ENCODE assay signal across 8 cellular contexts in the genomic region with DNA sequence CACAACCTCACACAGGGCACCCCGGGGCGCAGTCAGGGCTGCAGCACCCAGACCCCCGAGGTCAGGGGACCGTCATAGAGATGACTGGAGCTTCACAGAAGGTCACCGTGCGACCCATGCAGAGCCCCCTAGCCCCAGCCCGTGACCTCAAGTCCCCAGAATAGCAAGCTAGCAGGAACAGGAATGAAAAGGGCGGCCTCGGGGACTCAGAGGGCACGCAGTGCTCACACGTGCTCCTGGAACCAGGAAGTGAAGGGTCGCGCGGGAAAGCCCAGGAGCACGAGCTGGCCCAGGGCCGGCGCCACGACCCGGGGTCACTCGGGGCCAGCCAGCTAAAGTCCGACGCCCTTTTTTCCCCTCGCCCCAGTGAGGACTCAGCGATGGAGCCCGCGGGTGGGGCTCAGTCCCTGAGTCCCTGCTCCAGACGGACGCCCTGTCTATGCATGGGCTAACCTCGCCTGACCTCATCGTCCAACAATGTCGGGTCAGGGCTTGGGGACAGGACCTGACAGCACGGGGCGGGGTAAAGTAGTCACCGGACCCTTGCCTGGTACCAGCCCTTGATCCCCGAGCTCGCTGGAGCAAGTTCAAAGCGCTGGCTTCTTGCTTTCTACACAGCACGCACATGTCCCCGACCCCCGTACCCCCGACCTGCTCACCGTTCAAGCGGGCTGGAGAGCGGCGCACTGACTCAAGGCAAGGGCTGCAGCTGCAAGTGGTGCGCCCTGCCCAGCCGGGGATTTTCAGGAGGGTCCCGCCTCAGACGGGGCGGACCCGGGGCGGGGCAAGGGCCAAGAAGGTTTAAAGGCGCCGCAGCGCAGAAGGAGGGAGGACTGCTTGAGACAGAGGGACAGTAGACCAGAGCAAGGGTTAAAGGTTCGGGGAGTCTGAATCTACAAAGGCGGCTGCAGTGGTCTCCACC. TPM values are rescaled to one million over a fixed set of nuclear protein-coding genes. Genes with fewer than 3 reads are reported as not detected.
DNase-seq lines count a peak whose midpoint lies in the region; TF ChIP-seq lines count a peak whose summit lies in the region.

Gene TAGLN2, minus strand, starts transcription at position 717 of the 922 bp plus-strand sequence. CDS start 4,998 bp downstream, outside the sequence.

- H3K27me3 Mint-ChIP-seq in T-helper 1 cell treated with Interleukin-12 subunit alpha and Interleukin-12 subunit beta and Interleukin-4 antibody, amounts not matched to agents 30 μg/mL and 1 μg/mL, for 36 hours (ENCODE audit: low read depth), result peaks cover 4% of the 10 kb centered on the region

- H3K9me3 ChIP-seq in left ventricle myocardium inferior (replicated peaks) (no peaks in the 10 kb centered on the region), uterus (no peaks in the 10 kb centered on the region)

- peak within 1 kb of the TSS; percentile 98 for H3K27ac Mint-ChIP-seq in T-helper 1 cell treated with Interleukin-12 subunit alpha and Interleukin-12 subunit beta and Interleukin-4 antibody, amounts not matched to agents 30 μg/mL and 1 μg/mL, for 36 hours

- peaks cover 64% of the 10 kb centered on the region for H3K4me1 ChIP-seq in left ventricle myocardium inferior
- peaks cover 0 to 15% of the 10 kb centered on the region in 2 donors for H3K4me1 ChIP-seq in uterus

- peak; percentile 88 for DNase-seq in GDM1 (lab: John Stamatoyannopoulos, UW)
- DNase-seq in H4 (ENCODE audit: low spot score), result peak; percentile 84
- peak; percentile 59 for DNase-seq in LNCaP clone FGC (ENCODE audit: low read depth)
- peak; percentile 65 for DNase-seq in amniotic stem cell (lab: John Stamatoyannopoulos, UW)
- peak; percentile 94 for DNase-seq in left ventricle myocardium inferior
- peak; percentile 56 for DNase-seq in putamen (ENCODE audit: low spot score)
- DNase-seq in uterus, result peak; percentile 92 to 94

- H3K4me1 Mint-ChIP-seq in T-helper 1 cell treated with Interleukin-12 subunit alpha and Interleukin-12 subunit beta and Interleukin-4 antibody, amounts not matched to agents 30 μg/mL and 1 μg/mL, for 36 hours (ENCODE audit: low read depth), result peaks cover 48% of the 10 kb centered on the region

- H3K36me3 ChIP-seq in left ventricle myocardium inferior, result peaks cover 9% of the 10 kb centered on the region
- no peaks in the 10 kb centered on the region for H3K36me3 ChIP-seq in uterus

- H3K36me3 Mint-ChIP-seq in T-helper 1 cell treated with Interleukin-12 subunit alpha and Interleukin-12 subunit beta and Interleukin-4 antibody, amounts not matched to agents 30 μg/mL and 1 μg/mL, for 36 hours (ENCODE audit: low read depth), result peaks cover 17% of the 10 kb centered on the region

- H3K4me3 ChIP-seq in LNCaP clone FGC (ENCODE audit: low read depth, low read length) (peak within 1 kb of the TSS; percentile 95), left ventricle myocardium inferior (peak within 1 kb of the TSS; percentile 91), uterus (peak within 1 kb of the TSS; percentile 85 to 94)

- intact Hi-C loops in left ventricle myocardium inferior (cut with micrococcal nuclease), result no loop called here
- intact Hi-C loops in uterus (cut with DNase I; ENCODE audit: low total_unique reads), result no loop called here

- H3K4me3 Mint-ChIP-seq in T-helper 1 cell treated with Interleukin-12 subunit alpha and Interleukin-12 subunit beta and Interleukin-4 antibody, amounts not matched to agents 30 μg/mL and 1 μg/mL, for 36 hours, result peak within 1 kb of the TSS; percentile 94

- H3K9me3 Mint-ChIP-seq in T-helper 1 cell treated with Interleukin-12 subunit alpha and Interleukin-12 subunit beta and Interleukin-4 antibody, amounts not matched to agents 30 μg/mL and 1 μg/mL, for 36 hours, result no peaks in the 10 kb centered on the region

- peak; percentile 93 to 96 for TF ChIP-seq POLR2A in uterus (IDR thresholded peaks at IDR 0.05)

- peak within 1 kb of the TSS; percentile 98 for H3K27ac ChIP-seq in left ventricle myocardium inferior (replicated peaks)
- H3K27ac ChIP-seq in uterus, result peak within 1 kb of the TSS; percentile 96 to 97

- H3K27me3 ChIP-seq in left ventricle myocardium inferior (ENCODE audit: low read depth), result no peaks in the 10 kb centered on the region
- no peaks in the 10 kb centered on the region for H3K27me3 ChIP-seq in uterus

- TF ChIP-seq CTCF in LNCaP clone FGC (IDR thresholded peaks at IDR 0.05; ENCODE audit: control insufficient read depth, extremely low read depth, insufficient read depth) (no peak), left ventricle myocardium inferior (IDR thresholded peaks at IDR 0.05; ENCODE audit: borderline replicate concordance) (no peak), uterus (IDR thresholded peaks at IDR 0.05) (peak in 2 of 4 experiments; percentile 3 to 18)

RNA-seq across cellular contexts. Expression of gene TAGLN2, which starts in this region (rescaled TPM):
- 444 and 497 TPM in 2 replicates for total RNA-seq in H4 (2014; rRNA removed; shearing (Covaris generic))
- total RNA-seq in left ventricle myocardium inferior (110 TPM), uterus (100 to 1,000 TPM; 113 to 246 (median 197) TPM)

Comparison
In these comparisons a context has a peak if more than half of its experiments do, and no peak if none do; other contexts are left out.
1. Peak in every context shown above with its lines: DNase-seq, H3K4me3 ChIP-seq and H3K27ac ChIP-seq.